24 cellular contexts compared by ENCODE assay signal in the genomic region with DNA sequence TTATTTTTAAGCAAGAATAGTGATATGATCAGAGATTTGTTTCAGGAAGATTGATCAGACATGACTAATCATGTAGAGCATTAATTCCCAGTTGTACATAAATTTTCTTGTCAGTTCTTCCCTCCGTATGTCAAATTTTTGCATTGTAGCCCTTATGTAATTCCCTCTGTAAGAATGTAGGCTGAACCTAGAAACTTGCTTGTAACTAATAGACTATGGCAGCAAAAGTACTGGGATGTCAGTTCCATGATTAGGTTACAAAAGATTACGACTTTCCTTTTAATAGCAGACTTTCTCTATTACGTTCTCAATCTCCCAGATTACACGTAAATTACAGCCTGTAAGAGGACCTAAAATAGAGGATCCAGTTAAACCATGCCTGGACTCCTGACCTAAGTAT.
"Had no signal": no experiment of that assay in that cellular context is flagged by ENCODE, and none has a peak within 500 bp of the region (broad histone marks: within the 10 kb centered on the region; RNA-seq: fewer than 3 reads in every experiment).

No MANE protein-coding gene starts in this region.

- H3K9me3 ChIP-seq: suprapubic skin, testis, thoracic aorta, thyroid gland, tibial artery, transverse colon, upper lobe of left lung, upper lobe of right lung, uterus, vagina had no signal

- H3K4me3 ChIP-seq: stomach, suprapubic skin, testis, thoracic aorta, thyroid gland, tibial artery, transverse colon, upper lobe of left lung, upper lobe of right lung, uterus, vagina had no signal

- DNase-seq: stimulated activated CD4-positive, alpha-beta T cell treated with anti-CD3 and anti-CD28 coated beads, Interleukin-2, amount 100 ng/mL, for 48 hours; stimulated activated CD4-positive, alpha-beta T cell treated with anti-CD3 and anti-CD28 coated beads, Interleukin-4, amount 100 ng/mL, for 1 hour; stimulated activated CD4-positive, alpha-beta T cell treated with anti-CD3 and anti-CD28 coated beads, Interleukin-4, amount 100 ng/mL, for 24 hours; stimulated activated CD4-positive, alpha-beta T cell treated with anti-CD3 and anti-CD28 coated beads, Interleukin-4, amount 100 ng/mL, for 4 hours; stimulated activated CD8-positive, alpha-beta memory T cell treated with anti-CD3 and anti-CD28 coated beads, Interleukin-4, amount 100 ng/mL, for 48 hours; stimulated activated naive B cell treated with anti-CD40 and anti-IgM and Interleukin-4, amounts not matched to agents 10 μg/mL and 1 μg/mL and 100 μg/mL, for 72 hours; stimulated activated naive CD4-positive, alpha-beta T cell; stimulated activated naive CD4-positive, alpha-beta T cell treated with Interleukin-2 at 50 U/mL for 16 hours; stimulated activated naive CD8-positive, alpha-beta T cell treated with anti-CD3 and anti-CD28 coated beads, Interleukin-15, amount 100 ng/mL, for 72 hours; stimulated activated naive CD8-positive, alpha-beta T cell treated with anti-CD3 and anti-CD28 coated beads, Interleukin-15, Interleukin-2, amounts not matched to agents 100 U/mL and 50 U/mL, for 24 hours; stomach; substantia nigra; testis; thyroid gland; tibial artery; transverse colon; trophoblast cell; upper lobe of left lung; upper lobe of right lung; uterus had no signal

- H3K27me3 ChIP-seq: stomach, suprapubic skin, testis, thyroid gland, tibial artery, transverse colon, upper lobe of left lung, upper lobe of right lung, uterus, vagina had no signal

- H3K36me3 ChIP-seq: stomach, suprapubic skin, thoracic aorta, thyroid gland, tibial artery, transverse colon, upper lobe of left lung, upper lobe of right lung, uterus, vagina had no signal

- FAIRE-seq: urothelium cell line had no signal

- H3K27ac ChIP-seq: stomach, suprapubic skin, testis, thoracic aorta, thyroid gland, tibial artery, transverse colon, upper lobe of left lung, upper lobe of right lung, uterus, vagina had no signal

- H3K4me1 ChIP-seq: stomach, suprapubic skin, testis, thyroid gland, tibial artery, transverse colon, upper lobe of left lung, upper lobe of right lung, uterus, vagina had no signal
